Comparison of ENCODE assay signal across 8 cellular contexts in genomic region chr3:50245831-50246516, GRCh38.
DNase-seq lines count a peak whose midpoint lies in the region; ATAC-seq lines count a peak whose summit lies in the region.

No MANE protein-coding gene starts in this region.

- peak; percentile 57 for ATAC-seq in HG02938 (IDR thresholded peaks at IDR 0.05; ENCODE audit: unreplicated experiment)

- peak overlapping the region; percentile 84 for H3K27ac ChIP-seq in layer of hippocampus (ENCODE audit: low read depth, low read length)

- H3K27me3 ChIP-seq in layer of hippocampus (ENCODE audit: control insufficient read depth, insufficient read depth, low read length), result no peaks in the 10 kb centered on the region

- DNase-seq in NCI-H187 (lab: John Stamatoyannopoulos, UW) (peak; percentile 16 to 44), NCI-H187 treated with DMSO at 0.1 percent for 48 hours (lab: John Stamatoyannopoulos, UW) (no peak), NCI-H2196 (lab: John Stamatoyannopoulos, UW; ENCODE audit: unreplicated experiment) (peak; percentile 85), cerebellar cortex (ENCODE audit: low spot score) (peak; percentile 84)
- peak; percentile 91 for DNase-seq in activated CD4-positive, alpha-beta T cell treated with anti-CD3 and anti-CD28 coated beads for 1 hour
- DNase-seq in stimulated activated CD4-positive, alpha-beta T cell treated with anti-CD3 and anti-CD28 coated beads, Interleukin-1b, Interleukin-23, amount 100 ng/mL, for 1 hour (ENCODE audit: low read depth in 2 of 2), result peak; percentile 91 to 98
